Comparison of ENCODE assay signal across 30 cellular contexts in the genomic region with DNA sequence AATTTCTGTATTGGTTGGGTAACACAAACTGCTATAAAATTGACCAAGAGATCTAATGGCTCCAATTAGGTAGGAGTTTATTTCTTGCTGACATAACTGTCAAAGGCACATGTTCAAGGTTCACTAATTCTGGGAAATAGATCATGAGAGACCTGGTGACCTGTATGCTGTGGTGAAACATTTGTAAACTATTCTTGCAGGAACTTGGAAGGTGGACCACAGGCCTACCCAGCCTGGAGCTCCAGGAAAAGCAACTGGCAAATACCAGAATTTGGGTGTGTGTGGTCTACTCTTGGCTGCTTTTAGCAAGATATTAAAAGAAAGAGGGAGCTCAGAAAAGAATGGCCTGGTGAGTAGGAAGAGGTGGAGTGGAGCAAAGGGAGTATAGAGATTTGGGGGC.
"Had no signal": no experiment of that assay in that cellular context is flagged by ENCODE, and none has a peak within 500 bp of the region (broad histone marks: within the 10 kb centered on the region; RNA-seq: fewer than 3 reads in every experiment).

No MANE protein-coding gene starts in this region.

- H3K4me1 Mint-ChIP-seq: immature natural killer cell; mesothelial cell of epicardium; stimulated activated memory B cell treated with anti-CD40 and anti-IgM and Interleukin-4, amounts not matched to agents 10 μg/mL and 1 μg/mL and 100 μg/mL, for 72 hours; stimulated activated naive CD8-positive, alpha-beta T cell treated with anti-CD3 and anti-CD28 coated beads, Interleukin-15, amount 100 ng/mL, for 72 hours had no signal

- H3K9ac ChIP-seq: parathyroid adenoma had no signal

- H3K79me2 ChIP-seq: parathyroid adenoma had no signal

- H3K27me3 ChIP-seq: left lung, right atrium auricular region, sigmoid colon, tibial nerve, uterus had no signal

- H3K4me1 ChIP-seq: left lung, parathyroid adenoma, psoas muscle, right atrium auricular region, sigmoid colon, tibial nerve, uterus had no signal

- H3K9me3 ChIP-seq: left lung, neutrophil, psoas muscle, right atrium auricular region, sigmoid colon, uterus had no signal

- H3K4me2 ChIP-seq: smooth muscle cell had no signal

- H2AFZ ChIP-seq: parathyroid adenoma had no signal

- H3K36me3 Mint-ChIP-seq: immature natural killer cell; mesothelial cell of epicardium; naive thymus-derived CD8-positive, alpha-beta T cell; stimulated activated memory B cell treated with anti-CD40 and anti-IgM and Interleukin-4, amounts not matched to agents 10 μg/mL and 1 μg/mL and 100 μg/mL, for 72 hours; type B pancreatic cell had no signal

- H3K9me3 Mint-ChIP-seq: immature natural killer cell; naive thymus-derived CD8-positive, alpha-beta T cell; neural crest cell; stimulated activated memory B cell treated with anti-CD40 and anti-IgM and Interleukin-4, amounts not matched to agents 10 μg/mL and 1 μg/mL and 100 μg/mL, for 72 hours; stimulated activated naive CD8-positive, alpha-beta T cell treated with anti-CD3 and anti-CD28 coated beads, Interleukin-15, amount 100 ng/mL, for 72 hours; type B pancreatic cell had no signal

- H3K4me3 Mint-ChIP-seq: immature natural killer cell; mesothelial cell of epicardium; naive thymus-derived CD8-positive, alpha-beta T cell; nephron; neural crest cell; stimulated activated memory B cell treated with anti-CD40 and anti-IgM and Interleukin-4, amounts not matched to agents 10 μg/mL and 1 μg/mL and 100 μg/mL, for 72 hours; stimulated activated naive CD8-positive, alpha-beta T cell treated with anti-CD3 and anti-CD28 coated beads, Interleukin-15, amount 100 ng/mL, for 72 hours; type B pancreatic cell had no signal

- H3K27me3 Mint-ChIP-seq: stimulated activated memory B cell treated with anti-CD40 and anti-IgM and Interleukin-4, amounts not matched to agents 10 μg/mL and 1 μg/mL and 100 μg/mL, for 72 hours; type B pancreatic cell had no signal

- H3K27ac ChIP-seq: left lung, neutrophil, parathyroid adenoma, psoas muscle, right atrium auricular region, sigmoid colon, tibial nerve, uterus had no signal

- H3K27ac Mint-ChIP-seq: immature natural killer cell; mesothelial cell of epicardium; naive thymus-derived CD8-positive, alpha-beta T cell; nephron; stimulated activated memory B cell treated with anti-CD40 and anti-IgM and Interleukin-4, amounts not matched to agents 10 μg/mL and 1 μg/mL and 100 μg/mL, for 72 hours; stimulated activated naive CD8-positive, alpha-beta T cell treated with anti-CD3 and anti-CD28 coated beads, Interleukin-15, amount 100 ng/mL, for 72 hours; type B pancreatic cell had no signal

- ATAC-seq: left cardiac atrium; left lung; naive thymus-derived CD8-positive, alpha-beta T cell; stimulated activated memory B cell treated with anti-CD40 and anti-IgM and Interleukin-4, amounts not matched to agents 10 μg/mL and 1 μg/mL and 100 μg/mL, for 72 hours; stimulated activated naive CD8-positive, alpha-beta T cell treated with anti-CD3 and anti-CD28 coated beads, Interleukin-15, amount 100 ng/mL, for 72 hours had no signal

- H3K36me3 ChIP-seq: left lung, neutrophil, right atrium auricular region, sigmoid colon, tibial nerve, uterus had no signal

- FAIRE-seq: islet of Langerhans, kidney had no signal

- DNase-seq: hippocampal formation; immature natural killer cell; kidney; left cardiac atrium; left lung; mesendoderm; naive thymus-derived CD8-positive, alpha-beta T cell; occipital lobe; psoas muscle; sigmoid colon; stimulated activated CD4-positive, alpha-beta T cell treated with anti-CD3 and anti-CD28 coated beads, Interleukin-1b, Interleukin-23, amount 100 ng/mL, for 48 hours; stimulated activated CD4-positive, alpha-beta T cell treated with anti-CD3 and anti-CD28 coated beads, Interleukin-2, amount 100 ng/mL, for 48 hours; stimulated activated CD4-positive, alpha-beta T cell treated with anti-CD3 and anti-CD28 coated beads, Interleukin-4, amount 100 ng/mL, for 4 hours; stimulated activated CD8-positive, alpha-beta memory T cell treated with anti-CD3 and anti-CD28 coated beads, Interleukin-4, amount 100 ng/mL, for 48 hours; stimulated activated naive CD4-positive, alpha-beta T cell treated with Interleukin-2 at 50 U/mL for 16 hours; stimulated activated naive CD8-positive, alpha-beta T cell treated with anti-CD3 and anti-CD28 coated beads, Interleukin-15, amount 100 ng/mL, for 72 hours; substantia nigra; uterus had no signal

- H3K4me3 ChIP-seq: left lung, lung, psoas muscle, right atrium auricular region, sigmoid colon, smooth muscle cell, tibial nerve, uterus had no signal
